8 cellular contexts compared by ENCODE assay signal in the genomic region with DNA sequence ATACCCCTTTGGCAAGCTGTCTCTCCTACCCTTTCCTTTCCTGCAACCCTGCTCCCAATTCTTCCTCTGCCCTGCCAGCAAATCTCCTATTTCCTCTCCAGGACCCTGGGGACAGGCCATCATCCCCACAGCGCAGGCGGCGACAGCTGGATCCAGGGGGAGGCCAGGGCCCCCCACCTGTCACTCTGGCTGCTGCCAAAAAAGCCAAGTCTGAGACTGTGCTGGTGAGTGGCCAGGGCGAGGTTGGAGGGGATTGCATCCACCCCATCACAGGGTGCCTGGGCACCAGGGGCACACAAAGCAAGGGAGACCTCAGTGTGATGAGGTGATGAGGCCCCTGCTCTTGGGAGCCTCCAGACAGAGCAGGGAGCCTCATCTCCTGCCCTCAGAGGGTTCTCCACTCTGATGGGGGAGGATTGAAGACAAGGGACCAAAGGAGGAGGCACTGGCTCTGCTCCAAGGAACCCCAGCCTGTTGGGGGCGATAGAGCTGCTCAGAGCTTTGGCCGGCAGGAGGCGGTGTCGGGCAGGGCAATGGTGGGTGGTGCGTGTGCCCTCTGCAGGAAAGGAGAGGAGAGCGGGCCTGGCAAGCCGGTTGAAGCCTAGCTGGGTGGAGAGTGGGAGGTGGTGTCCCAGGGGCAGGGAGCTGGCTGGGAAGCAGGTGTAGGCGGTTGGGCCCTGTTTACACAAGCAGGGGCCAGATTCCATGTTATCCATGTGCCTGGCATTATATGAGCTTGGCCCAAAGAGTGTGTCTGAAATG. TPM values are rescaled to one million over a fixed set of nuclear protein-coding genes. Genes with fewer than 3 reads are reported as not detected.
A peak's percentile ranks its signal among the peaks of the same experiment; 100 is the strongest.
DNase-seq lines count a peak whose midpoint lies in the region; ATAC-seq and TF ChIP-seq lines count a peak whose summit lies in the region.

No MANE protein-coding gene starts in this region.

- H2AFZ ChIP-seq in OCI-LY3 (ENCODE audit: low read depth, low read length), result no peak overlapping the region; the same call in 1 of the 2 replicates

- peak; percentile 54 for DNase-seq in activated CD4-positive, alpha-beta T cell treated with anti-CD3 and anti-CD28 coated beads for 48 hours
- DNase-seq in activated CD4-positive, alpha-beta T cell treated with anti-CD3 and anti-CD28 coated beads, Interleukin-2, amount 50 U/mL, for 4 hours, result no peak
- DNase-seq in esophagus squamous epithelium (lab: John Stamatoyannopoulos, UW) (no peak), sciatic nerve (ENCODE audit: low spot score) (no peak), GM19240 (ENCODE audit: insufficient read length, low spot score) (no peak)

- whole genome bisulfite sequencing in esophagus squamous epithelium, 2 donors, result 62% methylated on average over 3 of the region's 12 CpGs; no CpG with 5 or more reads in 1 of the 2 donors

- H3K4me3 ChIP-seq in OCI-LY3 (ENCODE audit: low read length), result no peak overlapping the region
- H3K4me3 ChIP-seq in esophagus squamous epithelium, result no peak overlapping the region

- H3K4me2 ChIP-seq in OCI-LY3 (ENCODE audit: low read length), result no peak overlapping the region

- TF ChIP-seq CTCF in OCI-LY3 (IDR thresholded peaks at IDR 0.05; ENCODE audit: low read depth, low read length) (peak; percentile 99), esophagus squamous epithelium (IDR thresholded peaks at IDR 0.05) (peak; percentile 19 to 96 (median 78))

- H3K9me3 ChIP-seq in OCI-LY3 (ENCODE audit: insufficient read depth, low read length) (no peaks in the 10 kb centered on the region), esophagus squamous epithelium (no peaks in the 10 kb centered on the region)

- H4K20me1 ChIP-seq in OCI-LY3 (ENCODE audit: insufficient read depth, low read length), result no peaks in the 10 kb centered on the region

- intact Hi-C loops in esophagus squamous epithelium (cut with DNase I), result no loop called here
- intact Hi-C loops in sciatic nerve (cut with DNase I), result no loop called here

- H3K9ac ChIP-seq in OCI-LY3 (ENCODE audit: low read length), result no peak overlapping the region

- H3K79me2 ChIP-seq in OCI-LY3 (ENCODE audit: low read length), result no peaks in the 10 kb centered on the region

- H3K36me3 ChIP-seq in OCI-LY3 (replicated peaks; ENCODE audit: low read depth, low read length) (no peaks in the 10 kb centered on the region), esophagus squamous epithelium (peaks cover 14 to 97% (median 55%) of the 10 kb centered on the region in 3 donors)

- no peaks in the 10 kb centered on the region for H3K4me1 ChIP-seq in OCI-LY3 (ENCODE audit: low read length)
- H3K4me1 ChIP-seq in esophagus squamous epithelium, result peaks cover 2 to 14% (median 6%) of the 10 kb centered on the region in 3 donors

- ATAC-seq in sciatic nerve, result peak; percentile 43
- ATAC-seq in GM21529 (IDR thresholded peaks at IDR 0.05; ENCODE audit: unreplicated experiment), result no peak
- ATAC-seq in GM21528 (IDR thresholded peaks at IDR 0.05; ENCODE audit: low FRiP score, unreplicated experiment), result no peak

- H3K27me3 ChIP-seq in OCI-LY3 (ENCODE audit: low read depth, low read length) (no peaks in the 10 kb centered on the region), esophagus squamous epithelium (no peaks in the 10 kb centered on the region)

- H3K27ac ChIP-seq in OCI-LY3 (ENCODE audit: low read length) (no peak overlapping the region), esophagus squamous epithelium (peak overlapping the region in 3 of 4 donors; percentile 1 to 36 (median 27))

- no peak for TF ChIP-seq POLR2A in esophagus squamous epithelium (IDR thresholded peaks at IDR 0.05)

RNA-seq across cellular contexts. Expression of gene PDK2, which starts 15.6 kb away (rescaled TPM):
- total RNA-seq in esophagus squamous epithelium (10 to 100 TPM in 3 of 4 donors, 1 to 10 TPM in 1; 5.2 to 20.2 (median 12.8) TPM), sciatic nerve (48.6 TPM)

RNA-seq across cellular contexts. Expression of gene ITGA3, which starts 23.6 kb away (rescaled TPM):
- total RNA-seq in esophagus squamous epithelium (10 to 100 TPM; 44.4 to 86.3 (median 77.0) TPM), sciatic nerve (70.1 TPM)

RNA-seq across cellular contexts. Expression of gene SAMD14, which starts 50.4 kb away (rescaled TPM):
- total RNA-seq in esophagus squamous epithelium (under 1 TPM in 1 of 4 donors, not detected in 3; 0.57 TPM), sciatic nerve (2.5 TPM)
